Comparison of ENCODE assay signal across 1 cellular context in the genomic region with DNA sequence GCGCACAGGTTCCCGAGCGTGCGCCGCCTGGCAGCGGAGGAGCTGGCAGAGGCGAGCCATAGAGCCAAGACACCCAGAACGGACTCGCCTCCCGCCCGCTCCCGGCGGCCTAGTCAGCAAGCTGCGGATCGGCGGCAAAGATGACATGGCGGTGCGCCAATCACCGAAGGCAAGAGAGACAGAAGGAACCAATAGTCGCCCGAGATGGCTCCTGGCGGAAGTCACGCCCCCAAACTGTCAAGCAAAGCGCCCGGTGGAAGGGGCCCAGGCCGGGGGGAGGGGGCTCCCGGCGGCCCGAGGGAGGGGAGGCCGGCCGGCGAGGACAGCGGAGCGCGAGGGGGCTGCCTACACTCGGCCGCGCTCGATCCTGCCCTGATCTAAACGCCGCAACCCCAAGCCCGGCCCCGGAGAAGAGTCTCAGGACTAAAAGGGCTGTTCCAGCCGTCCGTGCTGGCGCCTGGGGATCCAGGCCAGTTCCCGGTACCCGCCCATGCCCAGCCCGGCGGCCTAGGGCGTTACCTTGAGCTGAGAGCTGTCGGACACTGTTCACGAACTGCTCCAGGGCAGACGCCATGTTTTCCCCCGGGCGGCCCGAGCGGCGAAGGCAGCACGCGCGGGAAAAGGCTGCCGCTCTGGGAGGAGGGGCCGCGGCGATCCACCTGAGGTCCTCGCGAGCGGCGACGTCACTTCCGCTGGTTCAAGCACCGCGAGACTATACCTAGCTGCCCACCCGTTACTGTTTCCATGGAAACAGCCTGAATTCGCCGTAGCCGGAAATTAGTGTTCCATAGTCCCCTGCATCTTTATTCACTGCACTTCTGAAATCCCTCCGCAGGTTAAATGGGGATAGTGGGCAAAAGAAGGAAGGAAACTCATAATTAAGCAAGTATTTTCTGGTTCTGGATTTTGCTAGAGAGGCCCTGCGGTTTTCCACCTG.
TF ChIP-seq lines count a peak whose summit lies in the region.

A gene (minus strand): TSS at position 634 of the 937 bp plus-strand sequence. CDS start 60 bp downstream, at position 574.

TF ChIP-seq in HEK293, 187 proteins besides CTCF, POLR2A, EP300 and RAD21 (continued from another document and continues in another):
- TF ChIP-seq, protein P1, sequence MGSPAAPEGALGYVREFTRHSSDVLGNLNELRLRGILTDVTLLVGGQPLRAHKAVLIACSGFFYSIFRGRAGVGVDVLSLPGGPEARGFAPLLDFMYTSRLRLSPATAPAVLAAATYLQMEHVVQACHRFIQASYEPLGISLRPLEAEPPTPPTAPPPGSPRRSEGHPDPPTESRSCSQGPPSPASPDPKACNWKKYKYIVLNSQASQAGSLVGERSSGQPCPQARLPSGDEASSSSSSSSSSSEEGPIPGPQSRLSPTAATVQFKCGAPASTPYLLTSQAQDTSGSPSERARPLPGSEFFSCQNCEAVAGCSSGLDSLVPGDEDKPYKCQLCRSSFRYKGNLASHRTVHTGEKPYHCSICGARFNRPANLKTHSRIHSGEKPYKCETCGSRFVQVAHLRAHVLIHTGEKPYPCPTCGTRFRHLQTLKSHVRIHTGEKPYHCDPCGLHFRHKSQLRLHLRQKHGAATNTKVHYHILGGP (tag by site-specific recombination; IDR thresholded peaks at IDR 0.05): no peak
- no peak for TF ChIP-seq ZNF747 (tag by site-specific recombination; IDR thresholded peaks at IDR 0.05)
- TF ChIP-seq ZNF221 (tag by site-specific recombination; IDR thresholded peaks at IDR 0.05; ENCODE audit: borderline replicate concordance): no peak
- peak; percentile 96; the same call in 1 of the 2 replicates for TF ChIP-seq ZNF324 (tag by site-specific recombination; IDR thresholded peaks at IDR 0.05)
- TF ChIP-seq, protein P2, sequence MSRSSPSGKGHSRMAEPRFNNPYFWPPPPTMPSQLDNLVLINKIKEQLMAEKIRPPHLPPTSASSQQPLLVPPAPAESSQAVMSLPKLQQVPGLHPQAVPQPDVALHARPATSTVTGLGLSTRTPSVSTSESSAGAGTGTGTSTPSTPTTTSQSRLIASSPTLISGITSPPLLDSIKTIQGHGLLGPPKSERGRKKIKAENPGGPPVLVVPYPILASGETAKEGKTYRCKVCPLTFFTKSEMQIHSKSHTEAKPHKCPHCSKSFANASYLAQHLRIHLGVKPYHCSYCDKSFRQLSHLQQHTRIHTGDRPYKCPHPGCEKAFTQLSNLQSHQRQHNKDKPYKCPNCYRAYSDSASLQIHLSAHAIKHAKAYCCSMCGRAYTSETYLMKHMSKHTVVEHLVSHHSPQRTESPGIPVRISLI (tag by site-specific recombination; IDR thresholded peaks at IDR 0.05): 0 out of 2 replicates have a peak, but pooled peaks have one; percentile 2
- TF ChIP-seq ZNF677 (tag by site-specific recombination; IDR thresholded peaks at IDR 0.05): no peak
- peak; percentile 49; the same call in 1 of the 2 replicates for TF ChIP-seq MYNN (tag by site-specific recombination; IDR thresholded peaks at IDR 0.05; ENCODE audit: borderline replicate concordance)
- TF ChIP-seq, protein P3, sequence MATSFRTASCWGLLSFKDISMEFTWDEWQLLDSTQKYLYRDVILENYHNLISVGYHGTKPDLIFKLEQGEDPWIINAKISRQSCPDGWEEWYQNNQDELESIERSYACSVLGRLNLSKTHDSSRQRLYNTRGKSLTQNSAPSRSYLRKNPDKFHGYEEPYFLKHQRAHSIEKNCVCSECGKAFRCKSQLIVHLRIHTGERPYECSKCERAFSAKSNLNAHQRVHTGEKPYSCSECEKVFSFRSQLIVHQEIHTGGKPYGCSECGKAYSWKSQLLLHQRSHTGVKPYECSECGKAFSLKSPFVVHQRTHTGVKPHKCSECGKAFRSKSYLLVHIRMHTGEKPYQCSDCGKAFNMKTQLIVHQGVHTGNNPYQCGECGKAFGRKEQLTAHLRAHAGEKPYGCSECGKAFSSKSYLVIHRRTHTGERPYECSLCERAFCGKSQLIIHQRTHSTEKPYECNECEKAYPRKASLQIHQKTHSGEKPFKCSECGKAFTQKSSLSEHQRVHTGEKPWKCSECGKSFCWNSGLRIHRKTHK (tag by site-specific recombination; IDR thresholded peaks at IDR 0.05): no peak
- TF ChIP-seq BCL11B (tag by site-specific recombination; IDR thresholded peaks at IDR 0.05; ENCODE audit: low read depth): no peak
- no peak for TF ChIP-seq ZSCAN16 (tag by site-specific recombination; IDR thresholded peaks at IDR 0.05)
- peak; percentile 67; the same call in 1 of the 2 replicates for TF ChIP-seq ZBTB20 (tag by site-specific recombination; IDR thresholded peaks at IDR 0.05)
- no peak for TF ChIP-seq ZNF707 (tag by site-specific recombination; IDR thresholded peaks at IDR 0.05)
- TF ChIP-seq ZNF777 (tag by site-specific recombination; IDR thresholded peaks at IDR 0.05; ENCODE audit: borderline replicate concordance): no peak; the same call in 1 of the 2 replicates
- TF ChIP-seq ZNF555 (tag by site-specific recombination; conservative IDR thresholded peaks at IDR 0.05): no peak
- TF ChIP-seq ZNF174 (tag by site-specific recombination; IDR thresholded peaks at IDR 0.05): no peak
- TF ChIP-seq ZNF175 (tag by site-specific recombination; IDR thresholded peaks at IDR 0.05): no peak
- peak; percentile 87 for TF ChIP-seq ZXDB (tag by site-specific recombination; IDR thresholded peaks at IDR 0.05)
- TF ChIP-seq, protein P4, sequence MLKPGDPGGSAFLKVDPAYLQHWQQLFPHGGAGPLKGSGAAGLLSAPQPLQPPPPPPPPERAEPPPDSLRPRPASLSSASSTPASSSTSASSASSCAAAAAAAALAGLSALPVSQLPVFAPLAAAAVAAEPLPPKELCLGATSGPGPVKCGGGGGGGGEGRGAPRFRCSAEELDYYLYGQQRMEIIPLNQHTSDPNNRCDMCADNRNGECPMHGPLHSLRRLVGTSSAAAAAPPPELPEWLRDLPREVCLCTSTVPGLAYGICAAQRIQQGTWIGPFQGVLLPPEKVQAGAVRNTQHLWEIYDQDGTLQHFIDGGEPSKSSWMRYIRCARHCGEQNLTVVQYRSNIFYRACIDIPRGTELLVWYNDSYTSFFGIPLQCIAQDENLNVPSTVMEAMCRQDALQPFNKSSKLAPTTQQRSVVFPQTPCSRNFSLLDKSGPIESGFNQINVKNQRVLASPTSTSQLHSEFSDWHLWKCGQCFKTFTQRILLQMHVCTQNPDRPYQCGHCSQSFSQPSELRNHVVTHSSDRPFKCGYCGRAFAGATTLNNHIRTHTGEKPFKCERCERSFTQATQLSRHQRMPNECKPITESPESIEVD (tag by site-specific recombination; IDR thresholded peaks at IDR 0.05): no peak
- TF ChIP-seq SP3 (tag by site-specific recombination; IDR thresholded peaks at IDR 0.05): peak; percentile 69
- TF ChIP-seq, protein P5, sequence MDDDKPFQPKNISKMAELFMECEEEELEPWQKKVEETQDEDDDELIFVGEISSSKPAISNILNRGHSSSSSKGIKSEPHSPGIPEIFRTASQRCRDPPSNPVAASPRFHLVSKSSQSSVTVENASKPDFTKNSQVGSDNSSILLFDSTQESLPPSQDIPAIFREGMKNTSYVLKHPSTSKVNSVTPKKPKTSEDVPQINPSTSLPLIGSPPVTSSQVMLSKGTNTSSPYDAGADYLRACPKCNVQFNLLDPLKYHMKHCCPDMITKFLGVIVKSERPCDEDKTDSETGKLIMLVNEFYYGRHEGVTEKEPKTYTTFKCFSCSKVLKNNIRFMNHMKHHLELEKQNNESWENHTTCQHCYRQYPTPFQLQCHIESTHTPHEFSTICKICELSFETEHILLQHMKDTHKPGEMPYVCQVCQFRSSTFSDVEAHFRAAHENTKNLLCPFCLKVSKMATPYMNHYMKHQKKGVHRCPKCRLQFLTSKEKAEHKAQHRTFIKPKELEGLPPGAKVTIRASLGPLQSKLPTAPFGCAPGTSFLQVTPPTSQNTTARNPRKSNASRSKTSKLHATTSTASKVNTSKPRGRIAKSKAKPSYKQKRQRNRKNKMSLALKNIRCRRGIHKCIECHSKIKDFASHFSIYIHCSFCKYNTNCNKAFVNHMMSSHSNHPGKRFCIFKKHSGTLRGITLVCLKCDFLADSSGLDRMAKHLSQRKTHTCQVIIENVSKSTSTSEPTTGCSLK (tag by site-specific recombination; IDR thresholded peaks at IDR 0.05): no peak
- TF ChIP-seq, protein P6, sequence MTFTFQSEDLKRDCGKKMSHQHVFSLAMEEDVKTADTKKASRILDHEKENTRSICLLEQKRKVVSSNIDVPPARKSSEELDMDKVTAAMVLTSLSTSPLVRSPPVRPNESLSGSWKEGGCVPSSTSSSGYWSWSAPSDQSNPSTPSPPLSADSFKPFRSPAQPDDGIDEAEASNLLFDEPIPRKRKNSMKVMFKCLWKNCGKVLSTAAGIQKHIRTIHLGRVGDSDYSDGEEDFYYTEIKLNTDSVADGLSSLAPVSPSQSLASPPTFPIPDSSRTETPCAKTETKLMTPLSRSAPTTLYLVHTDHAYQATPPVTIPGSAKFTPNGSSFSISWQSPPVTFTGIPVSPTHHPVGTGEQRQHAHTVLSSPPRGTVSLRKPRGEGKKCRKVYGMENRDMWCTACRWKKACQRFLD (tag by site-specific recombination; IDR thresholded peaks at IDR 0.05): peak; percentile 94
- TF ChIP-seq, protein P7, sequence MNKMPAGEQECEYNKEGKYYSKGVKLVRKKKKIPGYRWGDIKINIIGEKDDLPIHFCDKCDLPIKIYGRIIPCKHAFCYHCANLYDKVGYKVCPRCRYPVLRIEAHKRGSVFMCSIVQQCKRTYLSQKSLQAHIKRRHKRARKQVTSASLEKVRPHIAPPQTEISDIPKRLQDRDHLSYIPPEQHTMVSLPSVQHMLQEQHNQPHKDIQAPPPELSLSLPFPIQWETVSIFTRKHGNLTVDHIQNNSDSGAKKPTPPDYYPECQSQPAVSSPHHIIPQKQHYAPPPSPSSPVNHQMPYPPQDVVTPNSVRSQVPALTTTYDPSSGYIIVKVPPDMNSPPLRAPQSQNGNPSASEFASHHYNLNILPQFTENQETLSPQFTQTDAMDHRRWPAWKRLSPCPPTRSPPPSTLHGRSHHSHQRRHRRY (tag by site-specific recombination; IDR thresholded peaks at IDR 0.05): no peak
- no peak for TF ChIP-seq ZNF157 (tag by site-specific recombination; IDR thresholded peaks at IDR 0.05)
- TF ChIP-seq ZNF624 (tag by site-specific recombination; IDR thresholded peaks at IDR 0.05): no peak
- peak; percentile 70; the same call in 1 of the 2 replicates for TF ChIP-seq ZNF223 (tag by site-specific recombination; IDR thresholded peaks at IDR 0.05)
- peak; percentile 88 for TF ChIP-seq YY2 (tag by site-specific recombination; IDR thresholded peaks at IDR 0.05)
- no peak for TF ChIP-seq ZNF585B (tag by site-specific recombination; IDR thresholded peaks at IDR 0.05)
- TF ChIP-seq, protein P8, sequence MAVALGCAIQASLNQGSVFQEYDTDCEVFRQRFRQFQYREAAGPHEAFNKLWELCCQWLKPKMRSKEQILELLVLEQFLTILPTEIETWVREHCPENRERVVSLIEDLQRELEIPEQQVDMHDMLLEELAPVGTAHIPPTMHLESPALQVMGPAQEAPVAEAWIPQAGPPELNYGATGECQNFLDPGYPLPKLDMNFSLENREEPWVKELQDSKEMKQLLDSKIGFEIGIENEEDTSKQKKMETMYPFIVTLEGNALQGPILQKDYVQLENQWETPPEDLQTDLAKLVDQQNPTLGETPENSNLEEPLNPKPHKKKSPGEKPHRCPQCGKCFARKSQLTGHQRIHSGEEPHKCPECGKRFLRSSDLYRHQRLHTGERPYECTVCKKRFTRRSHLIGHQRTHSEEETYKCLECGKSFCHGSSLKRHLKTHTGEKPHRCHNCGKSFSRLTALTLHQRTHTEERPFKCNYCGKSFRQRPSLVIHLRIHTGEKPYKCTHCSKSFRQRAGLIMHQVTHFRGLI (tag by site-specific recombination; IDR thresholded peaks at IDR 0.05): no peak
- peak; percentile 78; the same call in 1 of the 2 replicates for TF ChIP-seq ZNF2 (tag by site-specific recombination; IDR thresholded peaks at IDR 0.05)
- TF ChIP-seq, protein P9, sequence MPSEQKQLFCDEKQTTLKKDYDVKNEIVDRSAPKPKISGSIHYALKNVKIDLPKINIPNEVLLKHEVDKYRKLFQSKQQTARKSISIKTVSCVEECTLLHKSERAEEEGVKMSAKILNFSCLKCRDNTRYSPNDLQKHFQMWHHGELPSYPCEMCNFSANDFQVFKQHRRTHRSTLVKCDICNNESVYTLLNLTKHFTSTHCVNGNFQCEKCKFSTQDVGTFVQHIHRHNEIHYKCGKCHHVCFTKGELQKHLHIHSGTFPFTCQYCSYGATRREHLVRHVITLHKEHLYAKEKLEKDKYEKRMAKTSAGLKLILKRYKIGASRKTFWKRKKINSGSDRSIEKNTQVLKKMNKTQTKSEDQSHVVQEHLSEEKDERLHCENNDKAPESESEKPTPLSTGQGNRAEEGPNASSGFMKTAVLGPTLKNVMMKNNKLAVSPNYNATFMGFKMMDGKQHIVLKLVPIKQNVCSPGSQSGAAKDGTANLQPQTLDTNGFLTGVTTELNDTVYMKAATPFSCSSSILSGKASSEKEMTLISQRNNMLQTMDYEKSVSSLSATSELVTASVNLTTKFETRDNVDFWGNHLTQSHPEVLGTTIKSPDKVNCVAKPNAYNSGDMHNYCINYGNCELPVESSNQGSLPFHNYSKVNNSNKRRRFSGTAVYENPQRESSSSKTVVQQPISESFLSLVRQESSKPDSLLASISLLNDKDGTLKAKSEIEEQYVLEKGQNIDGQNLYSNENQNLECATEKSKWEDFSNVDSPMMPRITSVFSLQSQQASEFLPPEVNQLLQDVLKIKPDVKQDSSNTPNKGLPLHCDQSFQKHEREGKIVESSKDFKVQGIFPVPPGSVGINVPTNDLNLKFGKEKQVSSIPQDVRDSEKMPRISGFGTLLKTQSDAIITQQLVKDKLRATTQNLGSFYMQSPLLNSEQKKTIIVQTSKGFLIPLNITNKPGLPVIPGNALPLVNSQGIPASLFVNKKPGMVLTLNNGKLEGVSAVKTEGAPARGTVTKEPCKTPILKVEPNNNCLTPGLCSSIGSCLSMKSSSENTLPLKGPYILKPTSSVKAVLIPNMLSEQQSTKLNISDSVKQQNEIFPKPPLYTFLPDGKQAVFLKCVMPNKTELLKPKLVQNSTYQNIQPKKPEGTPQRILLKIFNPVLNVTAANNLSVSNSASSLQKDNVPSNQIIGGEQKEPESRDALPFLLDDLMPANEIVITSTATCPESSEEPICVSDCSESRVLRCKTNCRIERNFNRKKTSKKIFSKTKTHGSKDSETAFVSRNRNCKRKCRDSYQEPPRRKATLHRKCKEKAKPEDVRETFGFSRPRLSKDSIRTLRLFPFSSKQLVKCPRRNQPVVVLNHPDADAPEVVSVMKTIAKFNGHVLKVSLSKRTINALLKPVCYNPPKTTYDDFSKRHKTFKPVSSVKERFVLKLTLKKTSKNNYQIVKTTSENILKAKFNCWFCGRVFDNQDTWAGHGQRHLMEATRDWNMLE (tag by site-specific recombination; conservative IDR thresholded peaks at IDR 0.05; ENCODE audit: low read depth): peak; percentile 67
- TF ChIP-seq ZNF76 (tag by site-specific recombination; IDR thresholded peaks at IDR 0.05; ENCODE audit: borderline replicate concordance, low read depth): peak; percentile 75; the same call in 1 of the 2 replicates
- TF ChIP-seq ZNF335 (tag by site-specific recombination; conservative IDR thresholded peaks at IDR 0.05): peak; percentile 95
- TF ChIP-seq ZNF37A (tag by site-specific recombination; IDR thresholded peaks at IDR 0.05): no peak
- TF ChIP-seq ZNF626 (tag by site-specific recombination; IDR thresholded peaks at IDR 0.05): no peak
- no peak; the same call in 1 of the 2 replicates for TF ChIP-seq ZNF623 (tag by site-specific recombination; IDR thresholded peaks at IDR 0.05)
